Comparison of ENCODE assay signal across 18 cellular contexts in genomic region chr3:13220991-13221390, GRCh38.
"Had no signal": no experiment of that assay in that cellular context is flagged by ENCODE, and none has a peak within 500 bp of the region (broad histone marks: within the 10 kb centered on the region; RNA-seq: fewer than 3 reads in every experiment).

No MANE protein-coding gene starts in this region.

- H3K4me1 ChIP-seq: gastroesophageal sphincter, sigmoid colon had no signal

- H3K4me2 ChIP-seq: hepatocyte had no signal

- H3K27ac Mint-ChIP-seq: dendritic cell treated with granulocyte-macrophage colony-stimulating factor and Interleukin-4, amounts not matched to agents 40 ng/mL and 50 ng/mL, for 4 days; effector memory CD8-positive, alpha-beta T cell; naive B cell; nephron; stimulated activated naive B cell treated with anti-CD40 and anti-IgM and Interleukin-4, amounts not matched to agents 10 μg/mL and 1 μg/mL and 100 μg/mL, for 72 hours had no signal

- H3K36me3 ChIP-seq: esophagus squamous epithelium, gastroesophageal sphincter, neutrophil, sigmoid colon had no signal

- H3K27ac ChIP-seq: esophagus squamous epithelium, gastroesophageal sphincter, hepatocyte, neutrophil, sigmoid colon, skin epidermis had no signal

- H3K79me2 ChIP-seq: hepatocyte had no signal

- H3K9me3 Mint-ChIP-seq: dendritic cell treated with granulocyte-macrophage colony-stimulating factor and Interleukin-4, amounts not matched to agents 40 ng/mL and 50 ng/mL, for 4 days; effector memory CD8-positive, alpha-beta T cell; naive B cell; nephron had no signal

- DNase-seq: effector memory CD8-positive, alpha-beta T cell; esophagus squamous epithelium; foreskin fibroblast; glutamatergic neuron; left colon; mesendoderm; naive B cell; sigmoid colon; stimulated activated CD4-positive, alpha-beta T cell treated with anti-CD3 and anti-CD28 coated beads, Interleukin-2, amount 100 ng/mL, for 24 hours; stimulated activated CD4-positive, alpha-beta T cell treated with anti-CD3 and anti-CD28 coated beads, Interleukin-4, amount 100 ng/mL, for 4 hours; stimulated activated naive B cell treated with anti-CD40 and anti-IgM and Interleukin-4, amounts not matched to agents 10 μg/mL and 1 μg/mL and 100 μg/mL, for 72 hours; trophoblast cell had no signal

- H3K4me1 Mint-ChIP-seq: naive B cell; nephron; stimulated activated naive B cell treated with anti-CD40 and anti-IgM and Interleukin-4, amounts not matched to agents 10 μg/mL and 1 μg/mL and 100 μg/mL, for 72 hours had no signal

- H3K27me3 ChIP-seq: hepatocyte, sigmoid colon had no signal

- H2AFZ ChIP-seq: hepatocyte had no signal

- ATAC-seq: effector memory CD8-positive, alpha-beta T cell; gastroesophageal sphincter; left colon; stimulated activated naive B cell treated with anti-CD40 and anti-IgM and Interleukin-4, amounts not matched to agents 10 μg/mL and 1 μg/mL and 100 μg/mL, for 72 hours had no signal

- H3K4me3 Mint-ChIP-seq: dendritic cell treated with granulocyte-macrophage colony-stimulating factor and Interleukin-4, amounts not matched to agents 40 ng/mL and 50 ng/mL, for 4 days; effector memory CD8-positive, alpha-beta T cell; naive B cell; nephron; stimulated activated naive B cell treated with anti-CD40 and anti-IgM and Interleukin-4, amounts not matched to agents 10 μg/mL and 1 μg/mL and 100 μg/mL, for 72 hours had no signal

- H3K36me3 Mint-ChIP-seq: stimulated activated naive B cell treated with anti-CD40 and anti-IgM and Interleukin-4, amounts not matched to agents 10 μg/mL and 1 μg/mL and 100 μg/mL, for 72 hours had no signal

- H3K4me3 ChIP-seq: esophagus squamous epithelium, gastroesophageal sphincter, hepatocyte, sigmoid colon, skin epidermis had no signal

- H3K9me3 ChIP-seq: esophagus squamous epithelium, gastroesophageal sphincter, neutrophil, sigmoid colon had no signal
